ENCODE assay signal across 26 cellular contexts in the genomic region with DNA sequence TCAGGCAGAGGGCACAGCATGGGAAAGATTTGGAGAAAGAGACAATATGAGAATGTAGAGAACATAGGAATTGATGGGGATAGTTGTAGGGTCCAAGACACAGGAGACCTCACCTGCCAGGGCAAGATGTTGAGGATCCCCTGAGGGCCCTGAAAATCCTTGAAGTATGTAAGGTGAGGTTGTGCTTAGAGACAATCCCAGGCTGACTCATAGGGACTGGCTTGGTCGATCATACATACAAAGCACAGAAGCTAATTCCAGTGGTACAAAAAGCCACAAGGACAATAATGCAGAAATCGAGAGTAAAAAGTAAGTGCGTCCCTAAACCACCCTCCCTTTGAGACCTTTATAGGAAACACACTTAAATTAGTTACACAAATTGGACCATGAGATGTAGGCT.
"Had no signal": no experiment of that assay in that cellular context is flagged by ENCODE, and none has a peak within 500 bp of the region (broad histone marks: within the 10 kb centered on the region; RNA-seq: fewer than 3 reads in every experiment).

No MANE protein-coding gene starts in this region.

- H3K4me1 Mint-ChIP-seq: activated CD4-positive, alpha-beta T cell treated with anti-CD3 and anti-CD28 coated beads, Interleukin-2, amount 10 ng/mL, durations not matched to agents 24 days and 14 days; activated naive CD4-positive, alpha-beta T cell treated with anti-CD3 and anti-CD28 coated beads, Interleukin-2, amount 50 U/mL, for 24 hours; nephron progenitor cell; stimulated activated effector memory CD8-positive, alpha-beta T cell treated with anti-CD3 and anti-CD28 coated beads, Interleukin-12 subunit alpha, Interleukin-12 subunit beta, amount 100 ng/mL, for 72 hours had no signal

- H3K4me3 Mint-ChIP-seq: activated CD4-positive, alpha-beta memory T cell treated with anti-CD3 and anti-CD28 coated beads for 36 hours; activated CD4-positive, alpha-beta T cell treated with anti-CD3 and anti-CD28 coated beads, Interleukin-2, amount 10 ng/mL, durations not matched to agents 24 days and 14 days; activated naive CD4-positive, alpha-beta T cell treated with anti-CD3 and anti-CD28 coated beads, Interleukin-2, amount 50 U/mL, for 24 hours; activated naive CD8-positive, alpha-beta T cell treated with anti-CD3 and anti-CD28 coated beads, Interleukin-2, amount 50 U/mL, for 24 hours; nephron progenitor cell; stimulated activated effector memory CD8-positive, alpha-beta T cell treated with anti-CD3 and anti-CD28 coated beads, Interleukin-12 subunit alpha, Interleukin-12 subunit beta, amount 100 ng/mL, for 72 hours; stimulated activated naive CD8-positive, alpha-beta T cell treated with anti-CD3 and anti-CD28 coated beads, Interleukin-15, Interleukin-2, amounts not matched to agents 100 ng/mL and 50 ng/mL, for 24 hours had no signal

- H3K4me1 ChIP-seq: colonic mucosa, right lobe of liver, uterus had no signal

- H3K36me3 Mint-ChIP-seq: activated CD4-positive, alpha-beta memory T cell treated with anti-CD3 and anti-CD28 coated beads for 36 hours; activated naive CD4-positive, alpha-beta T cell treated with anti-CD3 and anti-CD28 coated beads, Interleukin-2, amount 50 U/mL, for 24 hours; stimulated activated effector memory CD8-positive, alpha-beta T cell treated with anti-CD3 and anti-CD28 coated beads, Interleukin-12 subunit alpha, Interleukin-12 subunit beta, amount 100 ng/mL, for 72 hours had no signal

- ATAC-seq: activated naive CD8-positive, alpha-beta T cell treated with anti-CD3 and anti-CD28 coated beads, Interleukin-2, amount 50 U/mL, for 24 hours; gastroesophageal sphincter; left lung; right lobe of liver; stimulated activated effector memory CD8-positive, alpha-beta T cell treated with anti-CD3 and anti-CD28 coated beads, Interleukin-12 subunit alpha, Interleukin-12 subunit beta, amount 100 ng/mL, for 72 hours had no signal

- H3K4me2 ChIP-seq: hepatocyte had no signal

- H3K36me3 ChIP-seq: cardiac muscle cell, colonic mucosa, gastroesophageal sphincter, left lung, neutrophil, right lobe of liver, thoracic aorta, uterus had no signal

- H3K4me3 ChIP-seq: cardiac muscle cell, colonic mucosa, gastroesophageal sphincter, hepatocyte, left lung, lung, right lobe of liver, skin epidermis, thoracic aorta, uterus had no signal

- H3K27me3 ChIP-seq: colonic mucosa, gastroesophageal sphincter, hepatocyte, right lobe of liver, uterus had no signal

- H2AFZ ChIP-seq: hepatocyte had no signal

- H3K27ac Mint-ChIP-seq: activated CD4-positive, alpha-beta memory T cell treated with anti-CD3 and anti-CD28 coated beads for 36 hours; activated CD4-positive, alpha-beta T cell treated with anti-CD3 and anti-CD28 coated beads, Interleukin-2, amount 10 ng/mL, durations not matched to agents 24 days and 14 days; activated naive CD4-positive, alpha-beta T cell treated with anti-CD3 and anti-CD28 coated beads, Interleukin-2, amount 50 U/mL, for 24 hours; activated naive CD8-positive, alpha-beta T cell treated with anti-CD3 and anti-CD28 coated beads, Interleukin-2, amount 50 U/mL, for 24 hours; nephron progenitor cell; stimulated activated effector memory CD8-positive, alpha-beta T cell treated with anti-CD3 and anti-CD28 coated beads, Interleukin-12 subunit alpha, Interleukin-12 subunit beta, amount 100 ng/mL, for 72 hours; stimulated activated naive CD8-positive, alpha-beta T cell treated with anti-CD3 and anti-CD28 coated beads, Interleukin-15, Interleukin-2, amounts not matched to agents 100 ng/mL and 50 ng/mL, for 24 hours had no signal

- DNase-seq: activated CD4-positive, alpha-beta memory T cell treated with anti-CD3 and anti-CD28 coated beads for 36 hours; activated CD4-positive, alpha-beta T cell treated with anti-CD3 and anti-CD28 coated beads, Interleukin-2, amount 10 ng/mL, durations not matched to agents 24 days and 14 days; activated CD4-positive, CD25-positive, alpha-beta regulatory T cell treated with anti-CD3 and anti-CD28 coated beads, Interleukin-2, amount 50 U/mL, for 72 hours; activated CD8-positive, alpha-beta memory T cell treated with anti-CD3 and anti-CD28 coated beads, Interleukin-2, amount 50 U/mL, for 4 hours; activated naive CD8-positive, alpha-beta T cell treated with anti-CD3 and anti-CD28 coated beads, Interleukin-2, amount 50 U/mL, for 24 hours; activated T-cell treated with anti-CD3 and anti-CD28 coated beads, Interleukin-2, amount 50 U/mL, for 1 hour; cerebellar nuclear complex; colonic mucosa; left lung; nephron progenitor cell; right lobe of liver; stimulated activated CD4-positive, alpha-beta T cell treated with anti-CD3 and anti-CD28 coated beads, Interleukin-12 subunit alpha, Interleukin-12 subunit beta, amount 100 ng/mL, for 4 hours; stimulated activated CD4-positive, alpha-beta T cell treated with anti-CD3 and anti-CD28 coated beads, Interleukin-4, amount 100 ng/mL, for 24 hours; T-helper 2 cell; trophoblast cell; uterus had no signal

- H3K27ac ChIP-seq: cardiac muscle cell, colonic mucosa, hepatocyte, left lung, neutrophil, right lobe of liver, skin epidermis, thoracic aorta, uterus had no signal

- H3K9me3 Mint-ChIP-seq: activated CD4-positive, alpha-beta memory T cell treated with anti-CD3 and anti-CD28 coated beads for 36 hours; activated CD4-positive, alpha-beta T cell treated with anti-CD3 and anti-CD28 coated beads, Interleukin-2, amount 10 ng/mL, durations not matched to agents 24 days and 14 days; activated naive CD4-positive, alpha-beta T cell treated with anti-CD3 and anti-CD28 coated beads, Interleukin-2, amount 50 U/mL, for 24 hours; activated naive CD8-positive, alpha-beta T cell treated with anti-CD3 and anti-CD28 coated beads, Interleukin-2, amount 50 U/mL, for 24 hours; stimulated activated effector memory CD8-positive, alpha-beta T cell treated with anti-CD3 and anti-CD28 coated beads, Interleukin-12 subunit alpha, Interleukin-12 subunit beta, amount 100 ng/mL, for 72 hours; stimulated activated naive CD8-positive, alpha-beta T cell treated with anti-CD3 and anti-CD28 coated beads, Interleukin-15, Interleukin-2, amounts not matched to agents 100 ng/mL and 50 ng/mL, for 24 hours had no signal

- H3K9me3 ChIP-seq: colonic mucosa, left lung, neutrophil, right lobe of liver, thoracic aorta, uterus had no signal
